Comparison of ENCODE assay signal across 11 cellular contexts in genomic region chr6:157383471-157383870, GRCh38. TPM values are rescaled to one million over a fixed set of nuclear protein-coding genes. Genes with fewer than 3 reads are reported as not detected.
DNase-seq lines count a peak whose midpoint lies in the region; ATAC-seq and TF ChIP-seq lines count a peak whose summit lies in the region.
"Had no signal": no experiment of that assay in that cellular context is flagged by ENCODE, and none has a peak within 500 bp of the region (broad histone marks: within the 10 kb centered on the region; RNA-seq: fewer than 3 reads in every experiment).

No MANE protein-coding gene starts in this region.

- CTCF ChIA-PET in activated naive CD4-positive, alpha-beta T cell treated with anti-CD3 and anti-CD28 coated beads for 36 hours (lab: Charles Lee): interaction anchor here (0.9 kb wide), 1 partner anchor 69 kb away, joined by 3 read pairs; no protein-coding TSS in a partner anchor
- CTCF ChIA-PET in activated CD8-positive, alpha-beta T cell treated with anti-CD3 and anti-CD28 coated beads, Interleukin-2, amount 10 ng/mL, durations not matched to agents 7 days and 5 days (lab: Charles Lee): no interaction called here

- peaks cover 30% of the 10 kb centered on the region for H3K4me1 Mint-ChIP-seq in activated naive CD4-positive, alpha-beta T cell treated with anti-CD3 and anti-CD28 coated beads for 36 hours (ENCODE audit: low read depth)
- peaks cover 40% of the 10 kb centered on the region for H3K4me1 Mint-ChIP-seq in activated CD8-positive, alpha-beta T cell treated with anti-CD3 and anti-CD28 coated beads, Interleukin-2, amount 10 ng/mL, durations not matched to agents 7 days and 5 days (ENCODE audit: low read depth)
- H3K4me1 Mint-ChIP-seq in type B pancreatic cell (ENCODE audit: unreplicated experiment): peaks cover 17% of the 10 kb centered on the region

- H3K9me3 Mint-ChIP-seq in activated naive CD4-positive, alpha-beta T cell treated with anti-CD3 and anti-CD28 coated beads for 36 hours: no peaks in the 10 kb centered on the region
- no peaks in the 10 kb centered on the region for H3K9me3 Mint-ChIP-seq in activated naive CD4-positive, alpha-beta T cell treated with anti-CD3 and anti-CD28 coated beads, Interleukin-2, amount 50 U/mL, for 72 hours
- no peaks in the 10 kb centered on the region for H3K9me3 Mint-ChIP-seq in activated CD8-positive, alpha-beta T cell treated with anti-CD3 and anti-CD28 coated beads, Interleukin-2, amount 10 ng/mL, durations not matched to agents 7 days and 5 days (ENCODE audit: insufficient read depth)
- H3K9me3 Mint-ChIP-seq in type B pancreatic cell: no peaks in the 10 kb centered on the region

- peaks cover 4% of the 10 kb centered on the region for H3K36me3 Mint-ChIP-seq in activated naive CD4-positive, alpha-beta T cell treated with anti-CD3 and anti-CD28 coated beads for 36 hours (ENCODE audit: low read depth)
- peaks cover 9 to 27% of the 10 kb centered on the region in 2 donors for H3K36me3 Mint-ChIP-seq in activated naive CD4-positive, alpha-beta T cell treated with anti-CD3 and anti-CD28 coated beads, Interleukin-2, amount 50 U/mL, for 72 hours
- H3K36me3 Mint-ChIP-seq in activated CD8-positive, alpha-beta T cell treated with anti-CD3 and anti-CD28 coated beads, Interleukin-2, amount 10 ng/mL, durations not matched to agents 7 days and 5 days (ENCODE audit: low read depth): peaks cover 23% of the 10 kb centered on the region
- H3K36me3 Mint-ChIP-seq in type B pancreatic cell: no peaks in the 10 kb centered on the region

- peak overlapping the region; percentile 36 for H3K4me3 Mint-ChIP-seq in activated naive CD4-positive, alpha-beta T cell treated with anti-CD3 and anti-CD28 coated beads for 36 hours
- peak overlapping the region; percentile 7 for H3K4me3 Mint-ChIP-seq in activated CD8-positive, alpha-beta T cell treated with anti-CD3 and anti-CD28 coated beads, Interleukin-2, amount 10 ng/mL, durations not matched to agents 7 days and 5 days
- H3K4me3 Mint-ChIP-seq in type B pancreatic cell: peak overlapping the region; percentile 83

- no peak for DNase-seq in activated naive CD4-positive, alpha-beta T cell treated with anti-CD3 and anti-CD28 coated beads for 36 hours
- no peak for DNase-seq in activated naive CD4-positive, alpha-beta T cell treated with anti-CD3 and anti-CD28 coated beads, Interleukin-2, amount 50 U/mL, for 72 hours (ENCODE audit: low spot score in 2 of 2)
- DNase-seq in activated CD8-positive, alpha-beta T cell treated with anti-CD3 and anti-CD28 coated beads, Interleukin-2, amount 10 ng/mL, durations not matched to agents 7 days and 5 days: no peak
- DNase-seq in inferior parietal cortex (ENCODE audit: extremely low spot score): peak; percentile 39
- DNase-seq in type B pancreatic cell (ENCODE audit: extremely low spot score, unreplicated experiment): no peak
- DNase-seq in NCI-H2029 (lab: John Stamatoyannopoulos, UW): no peak
- DNase-seq in CD1c-positive myeloid dendritic cell (ENCODE audit: extremely low spot score): no peak
- DNase-seq: BE2C, NCI-H1417 treated with DMSO at 0.1 percent for 48 hours, pancreas had no signal

- H3K27ac Mint-ChIP-seq in activated naive CD4-positive, alpha-beta T cell treated with anti-CD3 and anti-CD28 coated beads for 36 hours: no peak overlapping the region
- no peak overlapping the region for H3K27ac Mint-ChIP-seq in activated naive CD4-positive, alpha-beta T cell treated with anti-CD3 and anti-CD28 coated beads, Interleukin-2, amount 50 U/mL, for 72 hours
- no peak overlapping the region for H3K27ac Mint-ChIP-seq in activated CD8-positive, alpha-beta T cell treated with anti-CD3 and anti-CD28 coated beads, Interleukin-2, amount 10 ng/mL, durations not matched to agents 7 days and 5 days
- H3K27ac Mint-ChIP-seq in type B pancreatic cell: peak overlapping the region; percentile 54

- TF ChIP-seq CTCF in type B pancreatic cell (conservative IDR thresholded peaks at IDR 0.05): no peak

- POLR2A ChIA-PET in activated CD8-positive, alpha-beta T cell treated with anti-CD3 and anti-CD28 coated beads, Interleukin-2, amount 10 ng/mL, durations not matched to agents 7 days and 5 days (lab: Charles Lee): no interaction called here

- intact Hi-C loops in activated naive CD4-positive, alpha-beta T cell treated with anti-CD3 and anti-CD28 coated beads for 36 hours (cut with micrococcal nuclease): loop anchor here (5.0 to 10.0 kb wide), 3 partner anchors 284 to 1481 kb away; no protein-coding TSS in a partner anchor

- ATAC-seq in activated naive CD4-positive, alpha-beta T cell treated with anti-CD3 and anti-CD28 coated beads, Interleukin-2, amount 50 U/mL, for 72 hours: no peak
- no peak for ATAC-seq in activated CD8-positive, alpha-beta T cell treated with anti-CD3 and anti-CD28 coated beads, Interleukin-2, amount 10 ng/mL, durations not matched to agents 7 days and 5 days
- ATAC-seq in GM19397 (IDR thresholded peaks at IDR 0.05; ENCODE audit: unreplicated experiment): no peak
- ATAC-seq: pancreas had no signal

- peaks cover 12% of the 10 kb centered on the region for H3K27me3 Mint-ChIP-seq in activated naive CD4-positive, alpha-beta T cell treated with anti-CD3 and anti-CD28 coated beads for 36 hours (ENCODE audit: low read depth)
- peaks cover 3% of the 10 kb centered on the region for H3K27me3 Mint-ChIP-seq in activated CD8-positive, alpha-beta T cell treated with anti-CD3 and anti-CD28 coated beads, Interleukin-2, amount 10 ng/mL, durations not matched to agents 7 days and 5 days (ENCODE audit: low read depth)
- peaks cover 14% of the 10 kb centered on the region for H3K27me3 Mint-ChIP-seq in type B pancreatic cell

RNA-seq across cellular contexts. Expression of gene ZDHHC14, which starts 2.5 kb away (rescaled TPM):
- 1 to 10 TPM; 1.1 to 1.2 TPM for total RNA-seq in activated naive CD4-positive, alpha-beta T cell treated with anti-CD3 and anti-CD28 coated beads for 36 hours
- total RNA-seq in activated naive CD4-positive, alpha-beta T cell treated with anti-CD3 and anti-CD28 coated beads, Interleukin-2, amount 50 U/mL, for 72 hours: 1 to 10 TPM in 1 of 2 donors, under 1 TPM in 1; 0.91 to 3.7 TPM
- total RNA-seq in activated CD8-positive, alpha-beta T cell treated with anti-CD3 and anti-CD28 coated beads, Interleukin-2, amount 10 ng/mL, durations not matched to agents 7 days and 5 days: 10 to 100 TPM; 10.7 to 12.1 TPM
- 11.1 and 15.6 TPM in 2 replicates for total RNA-seq in type B pancreatic cell (ENCODE audit: low replicate concordance)

Comparison
In these comparisons a context has a peak if more than half of its experiments do, and no peak if none do; other contexts are left out.
1. H3K4me3 Mint-ChIP-seq: peak in every context shown above with its lines; median percentile 83 in type B pancreatic cell; 36 in activated naive CD4-positive, alpha-beta T cell treated with anti-CD3 and anti-CD28 coated beads for 36 hours; 7 in activated CD8-positive, alpha-beta T cell treated with anti-CD3 and anti-CD28 coated beads, Interleukin-2, amount 10 ng/mL, durations not matched to agents 7 days and 5 days.